8 cellular contexts compared by ENCODE assay signal in genomic region chr17:17681187-17681743, GRCh38.
DNase-seq lines count a peak whose midpoint lies in the region; ATAC-seq and TF ChIP-seq lines count a peak whose summit lies in the region.

A gene with protein sequence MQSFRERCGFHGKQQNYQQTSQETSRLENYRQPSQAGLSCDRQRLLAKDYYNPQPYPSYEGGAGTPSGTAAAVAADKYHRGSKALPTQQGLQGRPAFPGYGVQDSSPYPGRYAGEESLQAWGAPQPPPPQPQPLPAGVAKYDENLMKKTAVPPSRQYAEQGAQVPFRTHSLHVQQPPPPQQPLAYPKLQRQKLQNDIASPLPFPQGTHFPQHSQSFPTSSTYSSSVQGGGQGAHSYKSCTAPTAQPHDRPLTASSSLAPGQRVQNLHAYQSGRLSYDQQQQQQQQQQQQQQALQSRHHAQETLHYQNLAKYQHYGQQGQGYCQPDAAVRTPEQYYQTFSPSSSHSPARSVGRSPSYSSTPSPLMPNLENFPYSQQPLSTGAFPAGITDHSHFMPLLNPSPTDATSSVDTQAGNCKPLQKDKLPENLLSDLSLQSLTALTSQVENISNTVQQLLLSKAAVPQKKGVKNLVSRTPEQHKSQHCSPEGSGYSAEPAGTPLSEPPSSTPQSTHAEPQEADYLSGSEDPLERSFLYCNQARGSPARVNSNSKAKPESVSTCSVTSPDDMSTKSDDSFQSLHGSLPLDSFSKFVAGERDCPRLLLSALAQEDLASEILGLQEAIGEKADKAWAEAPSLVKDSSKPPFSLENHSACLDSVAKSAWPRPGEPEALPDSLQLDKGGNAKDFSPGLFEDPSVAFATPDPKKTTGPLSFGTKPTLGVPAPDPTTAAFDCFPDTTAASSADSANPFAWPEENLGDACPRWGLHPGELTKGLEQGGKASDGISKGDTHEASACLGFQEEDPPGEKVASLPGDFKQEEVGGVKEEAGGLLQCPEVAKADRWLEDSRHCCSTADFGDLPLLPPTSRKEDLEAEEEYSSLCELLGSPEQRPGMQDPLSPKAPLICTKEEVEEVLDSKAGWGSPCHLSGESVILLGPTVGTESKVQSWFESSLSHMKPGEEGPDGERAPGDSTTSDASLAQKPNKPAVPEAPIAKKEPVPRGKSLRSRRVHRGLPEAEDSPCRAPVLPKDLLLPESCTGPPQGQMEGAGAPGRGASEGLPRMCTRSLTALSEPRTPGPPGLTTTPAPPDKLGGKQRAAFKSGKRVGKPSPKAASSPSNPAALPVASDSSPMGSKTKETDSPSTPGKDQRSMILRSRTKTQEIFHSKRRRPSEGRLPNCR (N-terminal part only) (plus strand): TSS chr17:17681458. CDS start chr17:17792949, 111,491 bp downstream.

- DNase-seq in GM12865 (ENCODE audit: low read depth) (peak; percentile 87), NCI-H1694 (lab: John Stamatoyannopoulos, UW) (peak; percentile 63), T1000 (lab: John Stamatoyannopoulos, UW) (peak; percentile 67), astrocyte of the hippocampus (ENCODE audit: low read depth, low spot score) (peak; percentile 95), hippocampal formation (lab: John Stamatoyannopoulos, UW) (peak; percentile 38 to 57), retina (peak; percentile 77)

- peak; percentile 69 for TF ChIP-seq CTCF in GM12865 (IDR thresholded peaks at IDR 0.05; ENCODE audit: insufficient read depth, low read depth, low read length, missing control alignments)

- peak within 1 kb of the TSS; percentile 79 for H3K4me3 ChIP-seq in GM12865 (ENCODE audit: low read depth, low read length)

- peak; percentile 45 for ATAC-seq in HG02571 (IDR thresholded peaks at IDR 0.05; ENCODE audit: unreplicated experiment)
- no peak for ATAC-seq in GM18873 (IDR thresholded peaks at IDR 0.05; ENCODE audit: low FRiP score, unreplicated experiment)
